In the genomic region with DNA sequence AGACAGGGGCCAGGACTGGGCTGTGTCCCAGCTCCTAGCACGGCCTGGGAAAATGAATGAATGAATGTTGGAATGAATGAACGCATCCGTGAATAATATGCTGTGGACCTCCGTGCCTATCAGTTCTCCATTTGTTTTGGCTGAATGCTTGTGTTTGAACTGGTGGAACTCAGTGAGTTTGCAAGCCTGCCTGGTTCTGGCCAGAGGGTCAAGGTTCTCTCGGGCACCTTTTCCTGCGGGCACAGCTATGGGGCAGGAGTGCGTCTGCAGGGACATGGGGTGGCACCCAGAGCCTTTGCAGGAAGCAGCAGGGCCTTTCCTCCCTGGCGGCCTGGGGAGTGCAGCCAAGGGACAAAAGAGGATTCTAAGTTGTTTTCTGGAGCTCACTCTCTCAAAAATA, we compare ENCODE assay signal across 30 cellular contexts.
"Had no signal": no experiment of that assay in that cellular context is flagged by ENCODE, and none has a peak within 500 bp of the region (broad histone marks: within the 10 kb centered on the region; RNA-seq: fewer than 3 reads in every experiment).

No MANE protein-coding gene starts in this region.

- H3K27ac ChIP-seq: ascending aorta, body of pancreas, SK-N-MC had no signal

- H3K36me3 Mint-ChIP-seq: activated CD8-positive, alpha-beta memory T cell treated with anti-CD3 and anti-CD28 coated beads, Interleukin-2, amount 10 ng/mL, durations not matched to agents 7 days and 5 days; activated naive CD4-positive, alpha-beta T cell treated with anti-CD3 and anti-CD28 coated beads, Interleukin-2, amount 50 U/mL, for 24 hours; T-cell had no signal

- ATAC-seq: activated CD8-positive, alpha-beta memory T cell treated with anti-CD3 and anti-CD28 coated beads, Interleukin-2, amount 10 ng/mL, durations not matched to agents 7 days and 5 days; body of pancreas; Right ventricle myocardium inferior; T-cell had no signal

- H3K4me1 ChIP-seq: ascending aorta had no signal

- H3K9me3 Mint-ChIP-seq: activated B cell treated with CpG ODN at 0.5 μM for 24 hours; activated CD4-positive, alpha-beta T cell treated with anti-CD3 and anti-CD28 coated beads, Interleukin-2, amount 10 ng/mL, durations not matched to agents 24 days and 14 days; activated naive CD4-positive, alpha-beta T cell treated with anti-CD3 and anti-CD28 coated beads, Interleukin-2, amount 50 U/mL, for 24 hours; activated T-cell treated with anti-CD3 and anti-CD28 coated beads, Interleukin-2, amount 50 U/mL, for 24 hours; activated T-helper 1 cell treated with anti-CD3 and anti-CD28 coated beads, Interleukin-12 subunit alpha, Interleukin-12 subunit beta, Interleukin-2, Interleukin-4 antibody, amounts not matched to agents 30 ng/mL and 10 ng/mL and 1 ng/mL, durations not matched to agents 14 hours and 24 hours and 36 hours; T-cell had no signal

- H3K27me3 ChIP-seq: ascending aorta, body of pancreas had no signal

- H3K4me3 ChIP-seq: ascending aorta, body of pancreas, SK-N-MC had no signal

- H3K36me3 ChIP-seq: ascending aorta had no signal

- FAIRE-seq: bronchial epithelial cell, TTC549 had no signal

- H3K9me3 ChIP-seq: ascending aorta, body of pancreas had no signal

- H3K4me3 Mint-ChIP-seq: activated B cell treated with CpG ODN at 0.5 μM for 24 hours; activated CD4-positive, alpha-beta T cell treated with anti-CD3 and anti-CD28 coated beads, Interleukin-2, amount 10 ng/mL, durations not matched to agents 24 days and 14 days; activated CD8-positive, alpha-beta memory T cell treated with anti-CD3 and anti-CD28 coated beads, Interleukin-2, amount 10 ng/mL, durations not matched to agents 7 days and 5 days; activated naive CD4-positive, alpha-beta T cell treated with anti-CD3 and anti-CD28 coated beads, Interleukin-2, amount 50 U/mL, for 24 hours; activated T-cell treated with anti-CD3 and anti-CD28 coated beads, Interleukin-2, amount 50 U/mL, for 24 hours; activated T-helper 1 cell treated with anti-CD3 and anti-CD28 coated beads, Interleukin-12 subunit alpha, Interleukin-12 subunit beta, Interleukin-2, Interleukin-4 antibody, amounts not matched to agents 30 ng/mL and 10 ng/mL and 1 ng/mL, durations not matched to agents 14 hours and 24 hours and 36 hours; T-cell had no signal

- H3K27ac Mint-ChIP-seq: activated B cell treated with CpG ODN at 0.5 μM for 24 hours; activated CD4-positive, alpha-beta T cell treated with anti-CD3 and anti-CD28 coated beads, Interleukin-2, amount 10 ng/mL, durations not matched to agents 24 days and 14 days; activated CD8-positive, alpha-beta memory T cell treated with anti-CD3 and anti-CD28 coated beads, Interleukin-2, amount 10 ng/mL, durations not matched to agents 7 days and 5 days; activated naive CD4-positive, alpha-beta T cell treated with anti-CD3 and anti-CD28 coated beads, Interleukin-2, amount 50 U/mL, for 24 hours; activated T-cell treated with anti-CD3 and anti-CD28 coated beads, Interleukin-2, amount 50 U/mL, for 24 hours; activated T-helper 1 cell treated with anti-CD3 and anti-CD28 coated beads, Interleukin-12 subunit alpha, Interleukin-12 subunit beta, Interleukin-2, Interleukin-4 antibody, amounts not matched to agents 30 ng/mL and 10 ng/mL and 1 ng/mL, durations not matched to agents 14 hours and 24 hours and 36 hours; T-cell had no signal

- DNase-seq: activated B cell treated with CpG ODN at 0.5 μM for 24 hours; activated CD4-positive, alpha-beta T cell treated with anti-CD3 and anti-CD28 coated beads for 1 hour; activated CD4-positive, alpha-beta T cell treated with anti-CD3 and anti-CD28 coated beads, Interleukin-2, amount 10 ng/mL, durations not matched to agents 24 days and 14 days; activated CD4-positive, alpha-beta T cell treated with anti-CD3 and anti-CD28 coated beads, Interleukin-2, amount 50 U/mL, for 48 hours; activated CD8-positive, alpha-beta memory T cell treated with anti-CD3 and anti-CD28 coated beads, Interleukin-2, amount 10 ng/mL, durations not matched to agents 7 days and 5 days; activated effector memory CD4-positive, alpha-beta T cell treated with Interleukin-2 at 50 U/mL for 16 hours; activated naive CD4-positive, alpha-beta T cell; activated T-cell treated with anti-CD3 and anti-CD28 coated beads, Interleukin-2, amount 50 U/mL, for 24 hours; KG1; NCI-H1092; NCI-H1417; NCI-H1694; NCI-H2029; NCI-H2107; NCI-H2171 treated with DMSO at 0.1 percent for 48 hours; NCI-H345; NCI-H510A; NCI-H526 treated with DMSO at 0.1 percent for 48 hours; NCI-H82; T-cell; T-helper 2 cell; T1000 had no signal
